ENCODE assay signal across 13 cellular contexts in the genomic region with DNA sequence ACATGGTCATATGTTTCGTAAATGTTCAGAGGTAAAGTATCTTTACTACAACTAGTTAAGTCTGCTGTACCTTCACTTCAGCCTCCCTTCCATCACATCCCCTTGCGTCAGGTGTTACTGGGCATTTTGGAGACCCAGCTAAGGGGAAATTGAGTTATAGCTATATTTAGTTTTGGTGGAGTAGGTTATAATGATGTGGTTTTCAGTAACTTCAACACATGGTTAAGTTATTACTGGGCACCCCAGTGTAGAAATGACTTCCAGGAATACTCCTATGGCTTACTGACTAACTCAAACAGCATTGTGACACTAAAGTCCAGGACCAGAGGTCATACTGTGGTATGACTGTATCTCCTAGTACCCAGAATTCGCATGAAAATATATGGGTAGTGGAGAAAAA. TPM values are rescaled to one million over a fixed set of nuclear protein-coding genes. Genes with fewer than 3 reads are reported as not detected.
DNase-seq lines count a peak whose midpoint lies in the region; ATAC-seq and TF ChIP-seq lines count a peak whose summit lies in the region.
"Had no signal": no experiment of that assay in that cellular context is flagged by ENCODE, and none has a peak within 500 bp of the region (broad histone marks: within the 10 kb centered on the region; RNA-seq: fewer than 3 reads in every experiment).

No MANE protein-coding gene starts in this region.

- peak overlapping the region; percentile 13 for H3K27ac Mint-ChIP-seq in activated CD4-positive, alpha-beta memory T cell treated with anti-CD3 and anti-CD28 coated beads, Interleukin-2, amount 10 ng/mL, durations not matched to agents 7 days and 5 days
- H3K27ac Mint-ChIP-seq in activated CD4-positive, alpha-beta memory T cell treated with anti-CD3 and anti-CD28 coated beads for 36 hours, result no peak overlapping the region

- no peaks in the 10 kb centered on the region for H3K36me3 Mint-ChIP-seq in activated CD4-positive, alpha-beta memory T cell treated with anti-CD3 and anti-CD28 coated beads, Interleukin-2, amount 10 ng/mL, durations not matched to agents 7 days and 5 days (ENCODE audit: low read depth)
- no peaks in the 10 kb centered on the region for H3K36me3 Mint-ChIP-seq in activated CD4-positive, alpha-beta memory T cell treated with anti-CD3 and anti-CD28 coated beads for 36 hours

- H3K4me1 Mint-ChIP-seq in activated CD4-positive, alpha-beta memory T cell treated with anti-CD3 and anti-CD28 coated beads, Interleukin-2, amount 10 ng/mL, durations not matched to agents 7 days and 5 days, result peaks cover 19% of the 10 kb centered on the region
- H3K4me1 Mint-ChIP-seq in activated CD4-positive, alpha-beta memory T cell treated with anti-CD3 and anti-CD28 coated beads for 36 hours (ENCODE audit: low read depth), result peaks cover 11% of the 10 kb centered on the region

- TF ChIP-seq POLR2A in spleen (IDR thresholded peaks at IDR 0.05), result no peak

- H3K36me3 ChIP-seq in spleen, result no peaks in the 10 kb centered on the region

- 48 to 78% (median 71%) methylated on average over 3 of the region's 3 CpGs for WGBS in spleen, 5 donors

- H3K4me3 Mint-ChIP-seq in activated CD4-positive, alpha-beta memory T cell treated with anti-CD3 and anti-CD28 coated beads, Interleukin-2, amount 10 ng/mL, durations not matched to agents 7 days and 5 days, result no peak overlapping the region
- H3K4me3 Mint-ChIP-seq in activated CD4-positive, alpha-beta memory T cell treated with anti-CD3 and anti-CD28 coated beads for 36 hours, result no peak overlapping the region

- peaks cover 0 to 50% (median 16%) of the 10 kb centered on the region in 6 donors for H3K4me1 ChIP-seq in spleen
- H3K4me1 ChIP-seq: A549 had no signal

- intact Hi-C loops in activated CD4-positive, alpha-beta memory T cell treated with anti-CD3 and anti-CD28 coated beads for 36 hours (cut with micrococcal nuclease), result no loop called here
- intact Hi-C loops in spleen (cut with DNase I; ENCODE audit: low total_unique reads), result no loop called here

- peak overlapping the region in 6 of 8 donors; percentile 18 to 94 (median 86) for H3K27ac ChIP-seq in spleen
- H3K27ac ChIP-seq: A549 had no signal

- H3K4me3 ChIP-seq in spleen, result peak overlapping the region in 1 of 8 donors; percentile 32
- H3K4me3 ChIP-seq: A549 had no signal

- ATAC-seq in GM21515 (IDR thresholded peaks at IDR 0.05; ENCODE audit: unreplicated experiment) (peak; percentile 26), HG03432 (IDR thresholded peaks at IDR 0.05; ENCODE audit: unreplicated experiment) (peak; percentile 35)
- ATAC-seq: A549 had no signal

- no peaks in the 10 kb centered on the region for H3K9me3 Mint-ChIP-seq in activated CD4-positive, alpha-beta memory T cell treated with anti-CD3 and anti-CD28 coated beads, Interleukin-2, amount 10 ng/mL, durations not matched to agents 7 days and 5 days
- H3K9me3 Mint-ChIP-seq in activated CD4-positive, alpha-beta memory T cell treated with anti-CD3 and anti-CD28 coated beads for 36 hours, result no peaks in the 10 kb centered on the region

- no peaks in the 10 kb centered on the region for H3K9me3 ChIP-seq in spleen
- H3K9me3 ChIP-seq: A549 had no signal

- H3K27me3 Mint-ChIP-seq in activated CD4-positive, alpha-beta memory T cell treated with anti-CD3 and anti-CD28 coated beads, Interleukin-2, amount 10 ng/mL, durations not matched to agents 7 days and 5 days, result peaks cover under 1% of the 10 kb centered on the region
- peaks cover 6% of the 10 kb centered on the region for H3K27me3 Mint-ChIP-seq in activated CD4-positive, alpha-beta memory T cell treated with anti-CD3 and anti-CD28 coated beads for 36 hours

- CTCF ChIA-PET in activated CD4-positive, alpha-beta memory T cell treated with anti-CD3 and anti-CD28 coated beads, Interleukin-2, amount 10 ng/mL, durations not matched to agents 7 days and 5 days (lab: Charles Lee), result no interaction called here
- CTCF ChIA-PET in activated CD4-positive, alpha-beta memory T cell treated with anti-CD3 and anti-CD28 coated beads for 36 hours (lab: Charles Lee), result interaction anchor here (1.4 kb wide), 1 partner anchor 28 kb away, joined by 3 read pairs; no protein-coding TSS in a partner anchor

- peaks cover 0 to 15% (median 0%) of the 10 kb centered on the region in 7 donors for H3K27me3 ChIP-seq in spleen (replicated peaks in 1 of 7)

- POLR2A ChIA-PET in activated CD4-positive, alpha-beta memory T cell treated with anti-CD3 and anti-CD28 coated beads, Interleukin-2, amount 10 ng/mL, durations not matched to agents 7 days and 5 days (lab: Charles Lee), result no interaction called here
- POLR2A ChIA-PET in activated CD4-positive, alpha-beta memory T cell treated with anti-CD3 and anti-CD28 coated beads for 36 hours (lab: Charles Lee), result no interaction called here

- TF ChIP-seq CTCF in spleen (IDR thresholded peaks at IDR 0.05 in 8 of 11, conservative IDR thresholded peaks at IDR 0.05 in 3 of 11), result no peak

- no peak for DNase-seq in activated CD4-positive, alpha-beta memory T cell treated with anti-CD3 and anti-CD28 coated beads, Interleukin-2, amount 10 ng/mL, durations not matched to agents 7 days and 5 days
- no peak for DNase-seq in activated CD4-positive, alpha-beta memory T cell treated with anti-CD3 and anti-CD28 coated beads for 36 hours
- no peak for DNase-seq in spleen
- DNase-seq in stimulated activated CD4-positive, alpha-beta T cell treated with anti-CD3 and anti-CD28 coated beads, Interleukin-15, amount 100 ng/mL, for 24 hours, result no peak
- no peak for DNase-seq in NCI-H1417 treated with DMSO at 0.1 percent for 48 hours (lab: John Stamatoyannopoulos, UW)
- no peak for DNase-seq in foreskin melanocyte
- DNase-seq: activated CD4-positive, alpha-beta T cell treated with anti-CD3 and anti-CD28 coated beads for 4 hours; cortex of kidney; NCI-H146; NCI-H82 had no signal

RNA-seq across cellular contexts. Expression of a gene that starts 23.4 kb away (rescaled TPM):
- 10 to 100 TPM; 16.0 to 16.1 TPM for total RNA-seq in activated CD4-positive, alpha-beta memory T cell treated with anti-CD3 and anti-CD28 coated beads, Interleukin-2, amount 10 ng/mL, durations not matched to agents 7 days and 5 days
- total RNA-seq in activated CD4-positive, alpha-beta memory T cell treated with anti-CD3 and anti-CD28 coated beads for 36 hours, result 10 to 100 TPM; 22.0 to 22.2 TPM
- 100 to 1,000 TPM in 6 of 7 donors, 10 to 100 TPM in 1; 79.9 to 333 (median 142) TPM for total RNA-seq in spleen
- 10 to 100 TPM; 17.6 to 30.3 (median 22.3) TPM for polyA plus RNA-seq in spleen
